Comparison of ENCODE assay signal across 7 cellular contexts in genomic region chr12:94560416-94561221, GRCh38.
A peak's percentile ranks its signal among the peaks of the same experiment; 100 is the strongest.
DNase-seq lines count a peak whose midpoint lies in the region; ATAC-seq and TF ChIP-seq lines count a peak whose summit lies in the region.

No MANE protein-coding gene starts in this region.

- peak overlapping the region; percentile 34 for H3K4me3 ChIP-seq in GM23338
- H3K4me3 ChIP-seq in colonic mucosa, result no peak overlapping the region

- H3K9me3 ChIP-seq in colonic mucosa, result no peaks in the 10 kb centered on the region

- H3F3A ChIP-seq in GM23338 (replicated peaks; ENCODE audit: low read depth), result no peaks in the 10 kb centered on the region

- H3K9me3 Mint-ChIP-seq in GM23338 (no peaks in the 10 kb centered on the region), IgD-negative memory B cell (peaks cover 0 to 1% (median 0%) of the 10 kb centered on the region in 3 donors)

- H4K20me1 ChIP-seq in GM23338 (replicated peaks; ENCODE audit: insufficient read depth), result no peaks in the 10 kb centered on the region

- H3K4me3 Mint-ChIP-seq in GM23338 (peak overlapping the region; percentile 52), IgD-negative memory B cell (peak overlapping the region in 3 of 4 donors; percentile 51 to 75 (median 66))

- peak overlapping the region in 1 of 2 donors; percentile 28 for H3K9ac ChIP-seq in colonic mucosa (ENCODE audit: low read depth in 2 of 2, low read length in 2 of 2)

- TF ChIP-seq CTCF in GM23338 (conservative IDR thresholded peaks at IDR 0.05; ENCODE audit: low read depth in 2 of 2) (no peak), colonic mucosa (IDR thresholded peaks at IDR 0.05) (no peak)

- DNase-seq in GM23338 (ENCODE audit: low spot score) (peak; percentile 84), colonic mucosa (peak; percentile 64), pons (ENCODE audit: low spot score) (peak; percentile 52), AML-193 (lab: John Stamatoyannopoulos, UW) (no peak), epidermal melanocyte (ENCODE audit: insufficient read length, low spot score) (no peak)

- H3K27me3 ChIP-seq in GM23338 (ENCODE audit: insufficient read depth) (no peaks in the 10 kb centered on the region), colonic mucosa (no peaks in the 10 kb centered on the region)

- peak overlapping the region; percentile 92 for H3K27ac Mint-ChIP-seq in GM23338
- H3K27ac Mint-ChIP-seq in IgD-negative memory B cell, result peak overlapping the region in 2 of 3 donors; percentile 36 to 73

- H3K4me1 Mint-ChIP-seq in GM23338 (peaks cover 24% of the 10 kb centered on the region), IgD-negative memory B cell (peaks cover 16 to 20% (median 19%) of the 10 kb centered on the region in 3 donors)

- H2AFZ ChIP-seq in GM23338, result peak overlapping the region; percentile 91

- H3K9me2 ChIP-seq in GM23338 (ENCODE audit: insufficient read depth), result 0 out of 2 replicates have a peak, but pooled peaks cover 4% of the 10 kb centered on the region

- H3K27ac ChIP-seq in GM23338 (ENCODE audit: low read depth) (peak overlapping the region; percentile 50; the same call in 1 of the 2 replicates), colonic mucosa (no peak overlapping the region)

- ATAC-seq in GM18867 (IDR thresholded peaks at IDR 0.05; ENCODE audit: unreplicated experiment) (peak; percentile 60), GM23338 (peak; percentile 99)

- intact Hi-C loops in colonic mucosa (cut with DNase I), result no loop called here

- H3K4me2 ChIP-seq in GM23338, result peak overlapping the region; percentile 68

- H3K27me3 Mint-ChIP-seq in GM23338 (ENCODE audit: insufficient read depth, low read depth, poor library complexity) (peaks cover 5% of the 10 kb centered on the region), IgD-negative memory B cell (peaks cover 19% of the 10 kb centered on the region)

- H3K79me2 ChIP-seq in GM23338 (replicated peaks; ENCODE audit: insufficient read depth), result no peaks in the 10 kb centered on the region

- H3K36me3 Mint-ChIP-seq in GM23338 (ENCODE audit: low read depth) (no peaks in the 10 kb centered on the region), IgD-negative memory B cell (peaks cover 2% of the 10 kb centered on the region)

- no peaks in the 10 kb centered on the region for H3K36me3 ChIP-seq in GM23338 (ENCODE audit: insufficient read depth)
- H3K36me3 ChIP-seq in colonic mucosa, result no peaks in the 10 kb centered on the region

- H3K4me1 ChIP-seq in GM23338 (ENCODE audit: insufficient read depth) (peaks cover 5% of the 10 kb centered on the region), colonic mucosa (peaks cover 3% of the 10 kb centered on the region)

TF ChIP-seq in GM23338, 12 proteins besides CTCF, POLR2A, EP300 and RAD21 (continues in another document):
- TF ChIP-seq NANOG (IDR thresholded peaks at IDR 0.05; ENCODE audit: borderline replicate concordance) (no peak), EZH2phosphoT487 (IDR thresholded peaks at IDR 0.05; ENCODE audit: unreplicated experiment) (no peak), CREB1 (CRISPR knock-in tag; IDR thresholded peaks at IDR 0.05; ENCODE audit: low read depth) (no peak), STAT1 (IDR thresholded peaks at IDR 0.05; ENCODE audit: unreplicated experiment) (no peak), JUNB (IDR thresholded peaks at IDR 0.05; ENCODE audit: unreplicated experiment) (no peak), ZNF331 (CRISPR knock-in tag; IDR thresholded peaks at IDR 0.05; ENCODE audit: low read depth) (no peak), EZH2 (IDR thresholded peaks at IDR 0.05; ENCODE audit: low read depth, unreplicated experiment) (no peak), ZNF114 (CRISPR knock-in tag; IDR thresholded peaks at IDR 0.05) (no peak), POLR2AphosphoS5 (IDR thresholded peaks at IDR 0.05; ENCODE audit: low read depth) (no peak)
- TF ChIP-seq, protein P1, sequence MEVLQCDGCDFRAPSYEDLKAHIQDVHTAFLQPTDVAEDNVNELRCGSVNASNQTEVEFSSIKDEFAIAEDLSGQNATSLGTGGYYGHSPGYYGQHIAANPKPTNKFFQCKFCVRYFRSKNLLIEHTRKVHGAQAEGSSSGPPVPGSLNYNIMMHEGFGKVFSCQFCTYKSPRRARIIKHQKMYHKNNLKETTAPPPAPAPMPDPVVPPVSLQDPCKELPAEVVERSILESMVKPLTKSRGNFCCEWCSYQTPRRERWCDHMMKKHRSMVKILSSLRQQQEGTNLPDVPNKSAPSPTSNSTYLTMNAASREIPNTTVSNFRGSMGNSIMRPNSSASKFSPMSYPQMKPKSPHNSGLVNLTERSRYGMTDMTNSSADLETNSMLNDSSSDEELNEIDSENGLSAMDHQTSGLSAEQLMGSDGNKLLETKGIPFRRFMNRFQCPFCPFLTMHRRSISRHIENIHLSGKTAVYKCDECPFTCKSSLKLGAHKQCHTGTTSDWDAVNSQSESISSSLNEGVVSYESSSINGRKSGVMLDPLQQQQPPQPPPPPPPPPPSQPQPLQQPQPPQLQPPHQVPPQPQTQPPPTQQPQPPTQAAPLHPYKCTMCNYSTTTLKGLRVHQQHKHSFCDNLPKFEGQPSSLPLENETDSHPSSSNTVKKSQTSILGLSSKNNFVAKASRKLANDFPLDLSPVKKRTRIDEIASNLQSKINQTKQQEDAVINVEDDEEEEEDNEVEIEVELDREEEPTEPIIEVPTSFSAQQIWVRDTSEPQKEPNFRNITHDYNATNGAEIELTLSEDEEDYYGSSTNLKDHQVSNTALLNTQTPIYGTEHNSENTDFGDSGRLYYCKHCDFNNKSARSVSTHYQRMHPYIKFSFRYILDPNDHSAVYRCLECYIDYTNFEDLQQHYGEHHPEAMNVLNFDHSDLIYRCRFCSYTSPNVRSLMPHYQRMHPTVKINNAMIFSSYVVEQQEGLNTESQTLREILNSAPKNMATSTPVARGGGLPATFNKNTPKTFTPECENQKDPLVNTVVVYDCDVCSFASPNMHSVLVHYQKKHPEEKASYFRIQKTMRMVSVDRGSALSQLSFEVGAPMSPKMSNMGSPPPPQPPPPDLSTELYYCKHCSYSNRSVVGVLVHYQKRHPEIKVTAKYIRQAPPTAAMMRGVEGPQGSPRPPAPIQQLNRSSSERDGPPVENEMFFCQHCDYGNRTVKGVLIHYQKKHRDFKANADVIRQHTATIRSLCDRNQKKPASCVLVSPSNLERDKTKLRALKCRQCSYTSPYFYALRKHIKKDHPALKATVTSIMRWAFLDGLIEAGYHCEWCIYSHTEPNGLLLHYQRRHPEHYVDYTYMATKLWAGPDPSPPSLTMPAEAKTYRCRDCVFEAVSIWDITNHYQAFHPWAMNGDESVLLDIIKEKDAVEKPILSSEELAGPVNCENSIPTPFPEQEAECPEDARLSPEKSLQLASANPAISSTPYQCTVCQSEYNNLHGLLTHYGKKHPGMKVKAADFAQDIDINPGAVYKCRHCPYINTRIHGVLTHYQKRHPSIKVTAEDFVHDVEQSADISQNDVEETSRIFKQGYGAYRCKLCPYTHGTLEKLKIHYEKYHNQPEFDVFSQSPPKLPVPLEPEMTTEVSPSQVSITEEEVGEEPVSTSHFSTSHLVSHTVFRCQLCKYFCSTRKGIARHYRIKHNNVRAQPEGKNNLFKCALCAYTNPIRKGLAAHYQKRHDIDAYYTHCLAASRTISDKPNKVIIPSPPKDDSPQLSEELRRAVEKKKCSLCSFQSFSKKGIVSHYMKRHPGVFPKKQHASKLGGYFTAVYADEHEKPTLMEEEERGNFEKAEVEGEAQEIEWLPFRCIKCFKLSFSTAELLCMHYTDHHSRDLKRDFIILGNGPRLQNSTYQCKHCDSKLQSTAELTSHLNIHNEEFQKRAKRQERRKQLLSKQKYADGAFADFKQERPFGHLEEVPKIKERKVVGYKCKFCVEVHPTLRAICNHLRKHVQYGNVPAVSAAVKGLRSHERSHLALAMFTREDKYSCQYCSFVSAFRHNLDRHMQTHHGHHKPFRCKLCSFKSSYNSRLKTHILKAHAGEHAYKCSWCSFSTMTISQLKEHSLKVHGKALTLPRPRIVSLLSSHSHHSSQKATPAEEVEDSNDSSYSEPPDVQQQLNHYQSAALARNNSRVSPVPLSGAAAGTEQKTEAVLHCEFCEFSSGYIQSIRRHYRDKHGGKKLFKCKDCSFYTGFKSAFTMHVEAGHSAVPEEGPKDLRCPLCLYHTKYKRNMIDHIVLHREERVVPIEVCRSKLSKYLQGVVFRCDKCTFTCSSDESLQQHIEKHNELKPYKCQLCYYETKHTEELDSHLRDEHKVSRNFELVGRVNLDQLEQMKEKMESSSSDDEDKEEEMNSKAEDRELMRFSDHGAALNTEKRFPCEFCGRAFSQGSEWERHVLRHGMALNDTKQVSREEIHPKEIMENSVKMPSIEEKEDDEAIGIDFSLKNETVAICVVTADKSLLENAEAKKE (CRISPR knock-in tag; IDR thresholded peaks at IDR 0.05), result no peak
- TF ChIP-seq, protein P2, sequence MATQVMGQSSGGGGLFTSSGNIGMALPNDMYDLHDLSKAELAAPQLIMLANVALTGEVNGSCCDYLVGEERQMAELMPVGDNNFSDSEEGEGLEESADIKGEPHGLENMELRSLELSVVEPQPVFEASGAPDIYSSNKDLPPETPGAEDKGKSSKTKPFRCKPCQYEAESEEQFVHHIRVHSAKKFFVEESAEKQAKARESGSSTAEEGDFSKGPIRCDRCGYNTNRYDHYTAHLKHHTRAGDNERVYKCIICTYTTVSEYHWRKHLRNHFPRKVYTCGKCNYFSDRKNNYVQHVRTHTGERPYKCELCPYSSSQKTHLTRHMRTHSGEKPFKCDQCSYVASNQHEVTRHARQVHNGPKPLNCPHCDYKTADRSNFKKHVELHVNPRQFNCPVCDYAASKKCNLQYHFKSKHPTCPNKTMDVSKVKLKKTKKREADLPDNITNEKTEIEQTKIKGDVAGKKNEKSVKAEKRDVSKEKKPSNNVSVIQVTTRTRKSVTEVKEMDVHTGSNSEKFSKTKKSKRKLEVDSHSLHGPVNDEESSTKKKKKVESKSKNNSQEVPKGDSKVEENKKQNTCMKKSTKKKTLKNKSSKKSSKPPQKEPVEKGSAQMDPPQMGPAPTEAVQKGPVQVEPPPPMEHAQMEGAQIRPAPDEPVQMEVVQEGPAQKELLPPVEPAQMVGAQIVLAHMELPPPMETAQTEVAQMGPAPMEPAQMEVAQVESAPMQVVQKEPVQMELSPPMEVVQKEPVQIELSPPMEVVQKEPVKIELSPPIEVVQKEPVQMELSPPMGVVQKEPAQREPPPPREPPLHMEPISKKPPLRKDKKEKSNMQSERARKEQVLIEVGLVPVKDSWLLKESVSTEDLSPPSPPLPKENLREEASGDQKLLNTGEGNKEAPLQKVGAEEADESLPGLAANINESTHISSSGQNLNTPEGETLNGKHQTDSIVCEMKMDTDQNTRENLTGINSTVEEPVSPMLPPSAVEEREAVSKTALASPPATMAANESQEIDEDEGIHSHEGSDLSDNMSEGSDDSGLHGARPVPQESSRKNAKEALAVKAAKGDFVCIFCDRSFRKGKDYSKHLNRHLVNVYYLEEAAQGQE (IDR thresholded peaks at IDR 0.05; ENCODE audit: unreplicated experiment), result no peak

Comparison
In these comparisons a context has a peak if more than half of its experiments do, and no peak if none do; other contexts are left out.
1. DNase-seq: peak in GM23338 (single experiment), colonic mucosa (single experiment) and pons (single experiment); none in AML-193 (0 of 2) and epidermal melanocyte (single experiment).